In genomic region chr4:41098649-41099048, GRCh38 we compare ENCODE assay signal across 15 cellular contexts.
"Had no signal": no experiment of that assay in that cellular context is flagged by ENCODE, and none has a peak within 500 bp of the region (broad histone marks: within the 10 kb centered on the region; RNA-seq: fewer than 3 reads in every experiment).

No MANE protein-coding gene starts in this region.

- H3K27ac ChIP-seq: colonic mucosa, foreskin keratinocyte, thoracic aorta had no signal

- H3K36me3 Mint-ChIP-seq: activated CD4-positive, alpha-beta memory T cell treated with anti-CD3 and anti-CD28 coated beads for 36 hours; activated naive CD4-positive, alpha-beta T cell treated with anti-CD3 and anti-CD28 coated beads, Interleukin-2, amount 10 ng/mL, durations not matched to agents 7 days and 5 days; natural killer cell; stimulated activated effector memory CD8-positive, alpha-beta T cell treated with anti-CD3 and anti-CD28 coated beads, Interleukin-12 subunit alpha, Interleukin-12 subunit beta, amount 100 ng/mL, for 72 hours; T-cell had no signal

- H3K9ac ChIP-seq: SK-N-SH had no signal

- H3K4me1 ChIP-seq: colonic mucosa had no signal

- H3K9me3 Mint-ChIP-seq: activated CD4-positive, alpha-beta memory T cell treated with anti-CD3 and anti-CD28 coated beads for 36 hours; activated naive CD4-positive, alpha-beta T cell treated with anti-CD3 and anti-CD28 coated beads, Interleukin-2, amount 10 ng/mL, durations not matched to agents 7 days and 5 days; activated T-cell treated with anti-CD3 and anti-CD28 coated beads, Interleukin-2, amount 50 U/mL, for 24 hours; natural killer cell; stimulated activated effector memory CD8-positive, alpha-beta T cell treated with anti-CD3 and anti-CD28 coated beads, Interleukin-12 subunit alpha, Interleukin-12 subunit beta, amount 100 ng/mL, for 72 hours; T-cell had no signal

- H3K27me3 ChIP-seq: colonic mucosa, foreskin keratinocyte had no signal

- H3K4me1 Mint-ChIP-seq: activated naive CD4-positive, alpha-beta T cell treated with anti-CD3 and anti-CD28 coated beads, Interleukin-2, amount 10 ng/mL, durations not matched to agents 7 days and 5 days; natural killer cell; stimulated activated effector memory CD8-positive, alpha-beta T cell treated with anti-CD3 and anti-CD28 coated beads, Interleukin-12 subunit alpha, Interleukin-12 subunit beta, amount 100 ng/mL, for 72 hours; T-cell had no signal

- H3K9me2 ChIP-seq: SK-N-SH had no signal

- DNase-seq: activated CD4-positive, alpha-beta memory T cell treated with anti-CD3 and anti-CD28 coated beads for 36 hours; activated naive CD4-positive, alpha-beta T cell treated with anti-CD3 and anti-CD28 coated beads, Interleukin-2, amount 10 ng/mL, durations not matched to agents 7 days and 5 days; activated T-cell treated with anti-CD3 and anti-CD28 coated beads, Interleukin-2, amount 50 U/mL, for 24 hours; colonic mucosa; effector CD8-positive, alpha-beta T cell; foreskin keratinocyte; left cardiac atrium; natural killer cell; occipital lobe; SK-N-SH; stimulated activated CD4-positive, alpha-beta T cell treated with anti-CD3 and anti-CD28 coated beads, Interleukin-12 subunit alpha, Interleukin-12 subunit beta, amount 100 ng/mL, for 4 hours; T-cell; T1000 had no signal

- H3K4me2 ChIP-seq: SK-N-SH had no signal

- H3K4me3 ChIP-seq: colonic mucosa, thoracic aorta had no signal

- H3K9me3 ChIP-seq: colonic mucosa, SK-N-SH, thoracic aorta had no signal

- H3K4me3 Mint-ChIP-seq: activated CD4-positive, alpha-beta memory T cell treated with anti-CD3 and anti-CD28 coated beads for 36 hours; activated naive CD4-positive, alpha-beta T cell treated with anti-CD3 and anti-CD28 coated beads, Interleukin-2, amount 10 ng/mL, durations not matched to agents 7 days and 5 days; activated T-cell treated with anti-CD3 and anti-CD28 coated beads, Interleukin-2, amount 50 U/mL, for 24 hours; natural killer cell; stimulated activated effector memory CD8-positive, alpha-beta T cell treated with anti-CD3 and anti-CD28 coated beads, Interleukin-12 subunit alpha, Interleukin-12 subunit beta, amount 100 ng/mL, for 72 hours; T-cell had no signal

- H3K27ac Mint-ChIP-seq: activated CD4-positive, alpha-beta memory T cell treated with anti-CD3 and anti-CD28 coated beads for 36 hours; activated naive CD4-positive, alpha-beta T cell treated with anti-CD3 and anti-CD28 coated beads, Interleukin-2, amount 10 ng/mL, durations not matched to agents 7 days and 5 days; activated T-cell treated with anti-CD3 and anti-CD28 coated beads, Interleukin-2, amount 50 U/mL, for 24 hours; natural killer cell; stimulated activated effector memory CD8-positive, alpha-beta T cell treated with anti-CD3 and anti-CD28 coated beads, Interleukin-12 subunit alpha, Interleukin-12 subunit beta, amount 100 ng/mL, for 72 hours; T-cell had no signal

- H3K27me3 Mint-ChIP-seq: activated naive CD4-positive, alpha-beta T cell treated with anti-CD3 and anti-CD28 coated beads, Interleukin-2, amount 10 ng/mL, durations not matched to agents 7 days and 5 days had no signal

- H3K36me3 ChIP-seq: colonic mucosa, thoracic aorta had no signal
